1 cellular context compared by ENCODE assay signal in the genomic region with DNA sequence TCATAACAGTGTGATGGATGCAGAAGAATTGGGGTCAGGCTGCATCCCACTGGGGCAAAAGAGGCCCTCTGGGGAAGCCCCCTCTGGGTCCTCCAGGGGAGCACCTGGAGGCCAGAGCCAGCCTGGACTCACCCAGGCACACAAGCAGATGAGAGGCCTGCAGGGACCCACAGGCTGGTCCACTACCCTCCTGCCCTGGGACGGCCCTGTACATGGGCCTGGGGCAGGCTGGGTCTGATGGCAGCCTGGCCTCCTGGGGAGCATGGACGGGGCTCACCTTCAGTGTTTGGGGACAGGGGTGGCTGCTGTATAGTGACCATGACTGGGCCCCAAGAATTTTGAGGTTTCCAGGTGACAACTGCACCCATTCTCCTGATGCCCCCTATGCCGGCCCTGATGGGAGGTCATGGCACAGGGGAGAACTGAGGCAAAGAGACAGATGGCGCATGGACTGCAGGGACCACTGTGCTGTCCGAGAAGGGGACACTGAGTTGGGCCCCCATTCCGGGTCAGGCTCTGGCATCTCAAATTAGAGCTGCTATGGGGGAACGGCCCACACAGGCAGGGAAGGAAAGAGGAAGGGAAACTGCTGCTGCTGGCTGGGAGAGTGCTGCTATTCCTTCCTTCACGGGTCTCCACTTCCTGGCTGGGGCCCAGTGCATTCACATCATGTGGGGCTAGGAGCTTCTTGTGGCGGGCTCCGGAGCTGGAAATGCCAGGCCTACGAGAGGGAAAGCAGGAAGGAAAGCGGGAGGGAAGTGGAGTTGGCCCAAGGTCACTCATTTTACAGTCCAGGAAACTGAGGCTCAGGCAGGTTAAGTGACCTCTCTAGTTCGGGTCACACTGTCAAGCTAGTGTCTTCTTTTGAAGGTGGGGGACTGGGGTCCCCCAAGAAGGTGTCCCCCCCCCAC.
TF ChIP-seq lines count a peak whose summit lies in the region.

No MANE protein-coding gene starts in this region.

TF ChIP-seq in endothelial cell of umbilical vein, 7 proteins besides CTCF, POLR2A, EP300 and RAD21:
- no peak for TF ChIP-seq GATA2 (IDR thresholded peaks at IDR 0.05; ENCODE audit: insufficient read depth, insufficient read length, low read depth, low read length)
- TF ChIP-seq MYC (IDR thresholded peaks at IDR 0.05; ENCODE audit: low read depth, low read length), result no peak
- TF ChIP-seq JUN (IDR thresholded peaks at IDR 0.05; ENCODE audit: borderline replicate concordance, insufficient read depth, insufficient read length, low read depth), result no peak
- TF ChIP-seq FOS (IDR thresholded peaks at IDR 0.05; ENCODE audit: borderline replicate concordance, insufficient read depth, low read length), result no peak
- TF ChIP-seq MAX (IDR thresholded peaks at IDR 0.05; ENCODE audit: insufficient read depth, insufficient read length), result no peak
- TF ChIP-seq EZH2 (IDR thresholded peaks at IDR 0.05; ENCODE audit: borderline replicate concordance, low read depth, low read length, severe bottlenecking), result no peak
TF ChIP-seq in endothelial cell of umbilical vein: peak in this region for 0.
